9 cellular contexts compared by ENCODE assay signal in the genomic region with DNA sequence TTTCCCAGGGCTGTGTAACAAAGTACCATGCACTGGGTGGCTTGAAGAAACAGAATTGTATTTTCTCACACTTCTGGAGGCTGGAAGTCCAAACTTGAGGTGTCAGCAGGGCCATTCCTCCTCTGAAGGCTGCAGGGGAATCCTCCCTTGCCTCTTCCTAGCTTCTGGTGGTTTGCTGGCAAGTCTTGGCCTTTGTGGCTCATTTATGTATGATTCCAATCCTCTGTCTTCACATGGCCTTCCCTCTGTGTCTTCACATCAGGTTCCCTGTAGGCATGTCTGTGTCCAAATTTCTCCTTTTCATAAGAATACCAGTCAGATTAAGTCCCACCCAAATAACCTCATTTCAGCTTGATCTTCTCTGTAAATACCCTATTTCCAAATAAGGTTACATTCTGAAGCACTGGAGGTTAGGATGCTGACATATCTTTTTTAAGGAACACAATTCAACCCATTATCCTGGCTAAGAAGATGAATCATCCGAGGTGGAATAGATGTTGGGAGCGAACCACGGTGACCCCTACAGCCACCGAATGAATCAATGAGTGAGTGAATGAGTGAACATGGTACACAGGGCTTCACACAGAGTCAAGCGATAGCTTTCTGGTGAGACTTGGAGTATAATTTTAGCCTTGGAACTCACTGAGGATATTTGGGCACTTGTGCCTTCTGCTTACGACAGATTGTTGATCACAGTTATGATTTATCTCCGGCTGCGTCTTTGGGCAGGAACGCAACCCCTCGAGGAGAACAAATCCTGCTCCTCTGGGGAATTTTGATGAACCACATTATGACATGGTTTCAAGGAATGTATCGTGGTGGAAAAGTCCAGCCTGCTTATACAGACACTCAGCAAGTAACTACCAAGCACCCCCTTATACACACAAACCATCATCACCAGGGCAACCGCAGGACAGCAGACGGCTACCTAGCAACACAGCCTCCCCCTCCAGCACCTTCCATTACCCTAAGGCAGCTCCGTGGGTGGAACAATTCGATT. TPM values are rescaled to one million over a fixed set of nuclear protein-coding genes. Genes with fewer than 3 reads are reported as not detected.
DNase-seq lines count a peak whose midpoint lies in the region; ATAC-seq, FAIRE-seq and TF ChIP-seq lines count a peak whose summit lies in the region.
"Had no signal": no experiment of that assay in that cellular context is flagged by ENCODE, and none has a peak within 500 bp of the region (broad histone marks: within the 10 kb centered on the region; RNA-seq: fewer than 3 reads in every experiment).

No MANE protein-coding gene starts in this region.

- H3K27me3 Mint-ChIP-seq in HFFc6 (ENCODE audit: insufficient read depth) = peaks cover 5% of the 10 kb centered on the region; the same call in 1 of the 2 replicates

- no peaks in the 10 kb centered on the region for H3K36me3 ChIP-seq in kidney (ENCODE audit: control insufficient read depth in 1 of 2, insufficient read depth in 2 of 2, low read length in 2 of 2)
- H3K36me3 ChIP-seq in stomach smooth muscle (ENCODE audit: control insufficient read depth in 2 of 2, insufficient read depth in 2 of 2, low read length in 2 of 2) = no peaks in the 10 kb centered on the region
- H3K36me3 ChIP-seq: WERI-Rb-1 had no signal

- H3K9ac ChIP-seq in kidney (ENCODE audit: low read length in 2 of 2) = no peak overlapping the region
- peak overlapping the region; percentile 63 to 64 for H3K9ac ChIP-seq in stomach smooth muscle (ENCODE audit: low read length in 2 of 2)

- peak overlapping the region; percentile 96 for H3K27ac Mint-ChIP-seq in HFFc6

- no peak for TF ChIP-seq CTCF in HFFc6 (IDR thresholded peaks at IDR 0.05)
- no peak for TF ChIP-seq CTCF in astrocyte of the spinal cord (IDR thresholded peaks at IDR 0.05; ENCODE audit: low read depth, low read length)
- no peak for TF ChIP-seq CTCF in kidney (IDR thresholded peaks at IDR 0.05; ENCODE audit: borderline replicate concordance, extremely low read depth, insufficient read depth)

- intact Hi-C loops in kidney (cut with DNase I) = no loop called here

- H3K36me3 Mint-ChIP-seq in HFFc6 (ENCODE audit: low read depth) = peaks cover 17% of the 10 kb centered on the region

- H3K4me3 Mint-ChIP-seq in HFFc6 = peak overlapping the region; percentile 72

- in situ Hi-C loops in astrocyte of the spinal cord (cut with HindIII; ENCODE audit: low sequenced_read_pairs) = no loop called here

- H3K4me3 ChIP-seq in astrocyte of the spinal cord (ENCODE audit: low read depth, low read length) (no peak overlapping the region), kidney (ENCODE audit: low read length in 2 of 2) (no peak overlapping the region), stomach smooth muscle (ENCODE audit: low read length in 2 of 2) (peak overlapping the region; percentile 13 to 47)

- no peak for ATAC-seq in GM18517 (IDR thresholded peaks at IDR 0.05; ENCODE audit: unreplicated experiment)
- no peak for ATAC-seq in HG03045 (IDR thresholded peaks at IDR 0.05; ENCODE audit: unreplicated experiment)

- peaks cover 15% of the 10 kb centered on the region; the same call in 1 of the 2 replicates for H3K9me3 Mint-ChIP-seq in HFFc6

- no peaks in the 10 kb centered on the region for H3K27me3 ChIP-seq in stomach smooth muscle (ENCODE audit: control insufficient read depth in 1 of 2, insufficient read depth in 2 of 2, low read length in 2 of 2)

- H3K9me3 ChIP-seq in kidney (ENCODE audit: control insufficient read depth in 1 of 2, low read length in 2 of 2) (no peaks in the 10 kb centered on the region), stomach smooth muscle (ENCODE audit: control insufficient read depth in 2 of 2, low read length in 2 of 2) (no peaks in the 10 kb centered on the region)

- DNase-seq in HFFc6 (peak; percentile 100), astrocyte of the spinal cord (ENCODE audit: low read depth, low spot score) (peak; percentile 100), kidney (peak; percentile 75), activated T-cell treated with anti-CD3 and anti-CD28 coated beads for 4 hours (no peak)
- no peak for DNase-seq in stimulated activated CD4-positive, alpha-beta T cell treated with anti-CD3 and anti-CD28 coated beads, Interleukin-15, amount 100 ng/mL, for 24 hours
- DNase-seq: WERI-Rb-1 had no signal

- H3K27ac ChIP-seq in kidney (ENCODE audit: low read depth in 2 of 2, low read length in 2 of 2) (no peak overlapping the region), stomach smooth muscle (ENCODE audit: low read length) (peak overlapping the region; percentile 94)
- H3K27ac ChIP-seq: WERI-Rb-1 had no signal

- no peak for FAIRE-seq in kidney (lab: Jason Lieb, UNC)

- H3K4me1 ChIP-seq in kidney (ENCODE audit: control insufficient read depth in 1 of 2, insufficient read depth in 1 of 2, low read depth in 1 of 2, low read length in 2 of 2) (no peaks in the 10 kb centered on the region), stomach smooth muscle (ENCODE audit: control insufficient read depth, insufficient read depth, low read length) (peaks cover 31% of the 10 kb centered on the region)

- peaks cover 90% of the 10 kb centered on the region for H3K4me1 Mint-ChIP-seq in HFFc6 (ENCODE audit: low read depth)

RNA-seq across cellular contexts. Expression of a gene that starts 34.3 kb away (rescaled TPM):
- 100 to 1,000 TPM; 199 to 252 (median 233) TPM for total RNA-seq in HFFc6 (2021; fragmentation: NEBNext Ultra II Directional; extraction: Animal tissue kit (Norgen Biotek cat#: 25700))
- 64.5 TPM for total RNA-seq in kidney
- polyA plus RNA-seq in kidney (ENCODE audit: insufficient read depth, low read depth, low replicate concordance) = 7.8 TPM

Comparison
In these comparisons a context has a peak if more than half of its experiments do, and no peak if none do; other contexts are left out.
1. DNase-seq: peak in HFFc6 (single experiment), astrocyte of the spinal cord (single experiment) and kidney (single experiment); none in stimulated activated CD4-positive, alpha-beta T cell treated with anti-CD3 and anti-CD28 coated beads, Interleukin-15, amount 100 ng/mL, for 24 hours (single experiment) and activated T-cell treated with anti-CD3 and anti-CD28 coated beads for 4 hours (single experiment).
2. H3K4me3 ChIP-seq: peak in stomach smooth muscle (2 of 2); none in astrocyte of the spinal cord (single experiment) and kidney (0 of 2).
3. H3K9ac ChIP-seq: peak in stomach smooth muscle (2 of 2); none in kidney (0 of 2).